In genomic region chr1:110396259-110396958, GRCh38 we compare ENCODE assay signal across 13 cellular contexts. TPM values are rescaled to one million over a fixed set of nuclear protein-coding genes. Genes with fewer than 3 reads are reported as not detected.
"Had no signal": no experiment of that assay in that cellular context is flagged by ENCODE, and none has a peak within 500 bp of the region (broad histone marks: within the 10 kb centered on the region; RNA-seq: fewer than 3 reads in every experiment).

No MANE protein-coding gene starts in this region.

RNA-seq across cellular contexts. Expression of gene PROK1, which starts 54.5 kb away (rescaled TPM):
- total RNA-seq: activated B cell treated with CpG ODN at 0.5 μM for 24 hours; activated CD4-positive, alpha-beta memory T cell treated with anti-CD3 and anti-CD28 coated beads for 36 hours; activated CD4-positive, alpha-beta memory T cell treated with anti-CD3 and anti-CD28 coated beads, Interleukin-2, amount 10 ng/mL, durations not matched to agents 7 days and 5 days; activated CD4-positive, alpha-beta T cell treated with anti-CD3 and anti-CD28 coated beads for 36 hours; activated CD4-positive, alpha-beta T cell treated with anti-CD3 and anti-CD28 coated beads, Interleukin-2, amount 10 ng/mL, durations not matched to agents 24 days and 14 days; activated CD4-positive, alpha-beta T cell treated with anti-CD3 and anti-CD28 coated beads, Interleukin-2, amount 10 ng/mL, durations not matched to agents 7 days and 5 days; activated CD8-positive, alpha-beta memory T cell treated with anti-CD3 and anti-CD28 coated beads for 36 hours; activated CD8-positive, alpha-beta memory T cell treated with anti-CD3 and anti-CD28 coated beads, Interleukin-2, amount 10 ng/mL, durations not matched to agents 7 days and 5 days; activated CD8-positive, alpha-beta T cell treated with anti-CD3 and anti-CD28 coated beads for 36 hours; activated CD8-positive, alpha-beta T cell treated with anti-CD3 and anti-CD28 coated beads, Interleukin-2, amount 10 ng/mL, durations not matched to agents 7 days and 5 days; T-helper 17 cell; T-helper 2 cell treated with Interferon-gamma antibody and Interleukin-4, amounts not matched to agents 100 ng/mL and 5 ng/mL, for 36 hours; WTC11 had no signal
